In the genomic region with DNA sequence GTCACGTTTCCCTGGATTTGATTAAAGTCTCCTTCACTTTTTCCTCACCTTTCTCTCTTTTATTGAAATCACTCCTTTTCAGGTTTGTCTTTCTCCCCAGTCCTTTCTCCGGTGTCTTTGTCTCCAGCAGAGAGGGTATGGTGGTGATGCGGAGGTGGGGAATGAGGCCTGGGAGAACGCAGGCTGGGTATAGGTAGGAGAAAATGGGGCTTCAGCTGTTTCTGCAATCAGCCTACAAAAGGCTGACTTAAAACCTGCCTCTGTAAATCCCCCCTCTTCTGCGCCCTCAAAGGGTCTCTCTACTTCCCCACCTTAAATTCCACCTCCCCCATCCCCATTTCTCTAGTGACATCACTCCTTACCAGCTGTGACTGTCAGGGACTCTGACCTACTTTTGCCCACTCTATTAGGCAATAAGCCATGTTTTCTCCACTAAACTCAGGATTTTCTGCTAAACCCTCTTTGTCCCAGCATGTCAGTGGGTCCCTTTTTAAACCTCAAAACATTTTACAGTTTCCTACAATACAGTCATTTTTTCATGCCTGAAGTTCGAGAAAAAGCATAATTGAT, we compare ENCODE assay signal across 21 cellular contexts. TPM values are rescaled to one million over a fixed set of nuclear protein-coding genes. Genes with fewer than 3 reads are reported as not detected.
DNase-seq lines count a peak whose midpoint lies in the region; ATAC-seq and TF ChIP-seq lines count a peak whose summit lies in the region.
"Had no signal": no experiment of that assay in that cellular context is flagged by ENCODE, and none has a peak within 500 bp of the region (broad histone marks: within the 10 kb centered on the region; RNA-seq: fewer than 3 reads in every experiment).

No MANE protein-coding gene starts in this region.

- no peak overlapping the region for H3K4me3 Mint-ChIP-seq in chondrocyte (ENCODE audit: unreplicated experiment)
- H3K4me3 Mint-ChIP-seq: CD8-positive, alpha-beta memory T cell; memory B cell had no signal

- H3K27me3 ChIP-seq in HUES48 (ENCODE audit: control insufficient read depth, insufficient read depth, low read length) = no peaks in the 10 kb centered on the region
- H3K27me3 ChIP-seq in smooth muscle cell (ENCODE audit: low read depth) = no peaks in the 10 kb centered on the region
- H3K27me3 ChIP-seq: ascending aorta, heart right ventricle had no signal

- peak overlapping the region; percentile 32 for H3K4me2 ChIP-seq in smooth muscle cell

- no peak for TF ChIP-seq CTCF in chondrocyte (IDR thresholded peaks at IDR 0.05)
- TF ChIP-seq CTCF in smooth muscle cell (IDR thresholded peaks at IDR 0.05; ENCODE audit: borderline replicate concordance, insufficient read depth, poor library complexity, severe bottlenecking) = no peak

- H3K36me3 ChIP-seq in HUES48 (ENCODE audit: control insufficient read depth, insufficient read depth, low read length) = no peaks in the 10 kb centered on the region
- no peaks in the 10 kb centered on the region for H3K36me3 ChIP-seq in smooth muscle cell (ENCODE audit: low read depth)
- H3K36me3 ChIP-seq: ascending aorta, heart right ventricle, thoracic aorta had no signal

- peaks cover 29% of the 10 kb centered on the region for H3F3A ChIP-seq in smooth muscle cell (ENCODE audit: low read depth)

- no peaks in the 10 kb centered on the region for H3K9me3 Mint-ChIP-seq in chondrocyte (ENCODE audit: low read depth)
- H3K9me3 Mint-ChIP-seq: CD8-positive, alpha-beta memory T cell; memory B cell had no signal

- 59% methylated on average over 6 of the region's 6 CpGs for WGBS in smooth muscle cell (ENCODE audit: low lambda C conversion rate)

- no peak for DNase-seq in chondrocyte (ENCODE audit: low spot score)
- DNase-seq in medulla oblongata (ENCODE audit: extremely low spot score) = peak; percentile 30
- no peak for DNase-seq in smooth muscle cell (lab: John Stamatoyannopoulos, UW; ENCODE audit: unreplicated experiment)
- no peak for DNase-seq in NCI-H2107 treated with DMSO at 0.1 percent for 48 hours (lab: John Stamatoyannopoulos, UW; ENCODE audit: unreplicated experiment)
- no peak for DNase-seq in NCI-H2227 treated with DMSO at 0.1 percent for 48 hours (lab: John Stamatoyannopoulos, UW)
- DNase-seq: activated CD4-positive, alpha-beta T cell treated with anti-CD3 and anti-CD28 coated beads, Interleukin-2, amount 50 U/mL, for 48 hours; activated naive CD4-positive, alpha-beta T cell treated with Interleukin-2 at 50 U/mL for 16 hours; CD8-positive, alpha-beta memory T cell; heart right ventricle; kidney glomerular epithelial cell; NCI-H1092; NCI-H2107; PC-3; SHP77 treated with DMSO at 0.1 percent for 48 hours had no signal

- peaks cover 27% of the 10 kb centered on the region for H3K4me1 Mint-ChIP-seq in chondrocyte (ENCODE audit: low read depth)

- H3K4me1 ChIP-seq in HUES48 (ENCODE audit: control insufficient read depth, insufficient read depth, low read length) = peaks cover 48% of the 10 kb centered on the region
- H3K4me1 ChIP-seq in smooth muscle cell (ENCODE audit: low read depth) = peaks cover 44% of the 10 kb centered on the region

- H3K27ac Mint-ChIP-seq in chondrocyte (ENCODE audit: unreplicated experiment) = peak overlapping the region; percentile 88
- H3K27ac Mint-ChIP-seq: CD8-positive, alpha-beta memory T cell; memory B cell had no signal

- H3K27ac ChIP-seq in HUES48 (ENCODE audit: low read depth, low read length) (peak overlapping the region; percentile 70), smooth muscle cell (ENCODE audit: low read depth) (peak overlapping the region; percentile 56)
- H3K27ac ChIP-seq: heart right ventricle had no signal

- H3K36me3 Mint-ChIP-seq in chondrocyte (ENCODE audit: low read depth) = no peaks in the 10 kb centered on the region
- H3K36me3 Mint-ChIP-seq: CD8-positive, alpha-beta memory T cell; memory B cell had no signal

- H3K9me3 ChIP-seq in HUES48 (ENCODE audit: control insufficient read depth, insufficient read depth, low read length) (no peaks in the 10 kb centered on the region), smooth muscle cell (replicated peaks; ENCODE audit: low read depth) (no peaks in the 10 kb centered on the region)
- H3K9me3 ChIP-seq: ascending aorta, thoracic aorta had no signal

- H2AFZ ChIP-seq in smooth muscle cell (ENCODE audit: low read depth) = peak overlapping the region; percentile 63

- ATAC-seq in GM18870 (IDR thresholded peaks at IDR 0.05; ENCODE audit: unreplicated experiment) = no peak
- no peak for ATAC-seq in HG02884 (IDR thresholded peaks at IDR 0.05; ENCODE audit: unreplicated experiment)
- ATAC-seq: heart right ventricle, PC-3 had no signal

- peak overlapping the region; percentile 34; the same call in 1 of the 2 replicates for H3K9ac ChIP-seq in HUES48 (ENCODE audit: low read depth, low read length)
- no peak overlapping the region for H3K9ac ChIP-seq in smooth muscle cell (ENCODE audit: low read depth)

- H3K79me2 ChIP-seq in smooth muscle cell (ENCODE audit: low read depth) = no peaks in the 10 kb centered on the region

- no peaks in the 10 kb centered on the region for H4K20me1 ChIP-seq in smooth muscle cell (ENCODE audit: low read depth)

- H3K4me3 ChIP-seq in HUES48 (ENCODE audit: low read depth, low read length) (no peak overlapping the region), smooth muscle cell (no peak overlapping the region)
- H3K4me3 ChIP-seq: ascending aorta, heart right ventricle, thoracic aorta had no signal

- H3K27me3 Mint-ChIP-seq in chondrocyte (ENCODE audit: low read depth) = no peaks in the 10 kb centered on the region

RNA-seq across cellular contexts. Expression of gene RIMKLB, which starts 8.1 kb away (rescaled TPM):
- 42.6 to 55.9 TPM (median 45.4 TPM) in 3 replicates for total RNA-seq in chondrocyte
- total RNA-seq in smooth muscle cell = 32.1 and 46.2 TPM in 2 replicates
- 11.9 and 20.7 TPM in 2 replicates for polyA plus RNA-seq in smooth muscle cell

RNA-seq across cellular contexts. Expression of gene MFAP5, which starts 27.1 kb away (rescaled TPM):
- total RNA-seq in chondrocyte (16.2 to 40.2 TPM (median 38.0 TPM) in 3 replicates), smooth muscle cell (96.5 and 120 TPM in 2 replicates)
- polyA plus RNA-seq in smooth muscle cell = 33.5 and 92.4 TPM in 2 replicates
- total RNA-seq: CD8-positive, alpha-beta memory T cell; PC-3; T-helper 1 cell treated with Interleukin-12 subunit alpha and Interleukin-12 subunit beta and Interleukin-4 antibody, amounts not matched to agents 30 ng/mL and 1 ng/mL, for 36 hours had no signal
- polyA plus RNA-seq: CD8-positive, alpha-beta memory T cell had no signal
